17 cellular contexts compared by ENCODE assay signal in the genomic region with DNA sequence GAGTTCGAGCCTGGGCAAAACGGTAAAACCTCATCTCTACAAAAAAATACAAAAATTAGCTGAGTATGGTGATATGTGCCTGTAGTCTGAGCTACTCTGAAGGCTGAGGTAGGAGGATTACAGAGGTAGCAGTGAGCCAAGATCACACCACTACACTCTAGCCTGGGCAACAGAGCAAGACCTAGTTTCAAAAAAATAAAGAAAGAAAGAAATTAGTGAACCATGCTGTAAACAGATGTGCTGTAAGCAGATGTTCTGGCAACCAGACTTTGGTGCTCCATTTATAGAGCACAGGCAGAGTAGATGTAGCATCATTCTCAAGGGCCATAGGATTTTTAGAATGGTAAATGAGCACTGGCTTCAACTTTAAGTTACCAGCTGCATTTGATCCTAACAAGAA.
DNase-seq lines count a peak whose midpoint lies in the region; ATAC-seq and TF ChIP-seq lines count a peak whose summit lies in the region.
"Had no signal": no experiment of that assay in that cellular context is flagged by ENCODE, and none has a peak within 500 bp of the region (broad histone marks: within the 10 kb centered on the region; RNA-seq: fewer than 3 reads in every experiment).

No MANE protein-coding gene starts in this region.

- peaks cover 0 to 10% (median 0%) of the 10 kb centered on the region in 3 donors for H3K36me3 Mint-ChIP-seq in CD8-positive, alpha-beta memory T cell
- H3K36me3 Mint-ChIP-seq: activated naive CD4-positive, alpha-beta T cell treated with anti-CD3 and anti-CD28 coated beads, Interleukin-2, amount 50 U/mL, for 24 hours had no signal

- DNase-seq in esophagus squamous epithelium (lab: John Stamatoyannopoulos, UW) (no peak), AG08395 (ENCODE audit: low spot score) (no peak), medulla oblongata (ENCODE audit: extremely low spot score) (no peak)
- DNase-seq in CD8-positive, alpha-beta memory T cell, result no peak
- DNase-seq: AML-193, foreskin fibroblast, GF-D8, MG63, NCI-H748 treated with DMSO at 0.1 percent for 48 hours had no signal

- H3K27ac ChIP-seq in esophagus squamous epithelium, result no peak overlapping the region
- no peak overlapping the region for H3K27ac ChIP-seq in CD8-positive, alpha-beta memory T cell (ENCODE audit: low read depth, low read length)

- H3K9me3 Mint-ChIP-seq in CD8-positive, alpha-beta memory T cell, result peaks cover 0 to 2% (median 0%) of the 10 kb centered on the region in 5 donors

- H3K36me3 ChIP-seq in esophagus squamous epithelium, result no peaks in the 10 kb centered on the region
- no peaks in the 10 kb centered on the region for H3K36me3 ChIP-seq in CD8-positive, alpha-beta memory T cell (ENCODE audit: insufficient read depth, low read length)
- H3K36me3 ChIP-seq: MG63 had no signal

- H3K4me3 Mint-ChIP-seq in CD8-positive, alpha-beta memory T cell, result no peak overlapping the region
- H3K4me3 Mint-ChIP-seq: activated naive CD4-positive, alpha-beta T cell treated with anti-CD3 and anti-CD28 coated beads, Interleukin-2, amount 50 U/mL, for 24 hours; nephron had no signal

- intact Hi-C loops in esophagus squamous epithelium (cut with DNase I), result no loop called here

- POLR2A ChIA-PET in CD8-positive, alpha-beta memory T cell (lab: Charles Lee), result no interaction called here

- H3K27me3 ChIP-seq in esophagus squamous epithelium, result no peaks in the 10 kb centered on the region
- H3K27me3 ChIP-seq in CD8-positive, alpha-beta memory T cell (ENCODE audit: insufficient read depth, low read length, poor library complexity, severe bottlenecking), result no peaks in the 10 kb centered on the region
- H3K27me3 ChIP-seq: MG63 had no signal

- peaks cover 9 to 13% (median 12%) of the 10 kb centered on the region in 3 donors for H3K4me1 Mint-ChIP-seq in CD8-positive, alpha-beta memory T cell
- H3K4me1 Mint-ChIP-seq: activated naive CD4-positive, alpha-beta T cell treated with anti-CD3 and anti-CD28 coated beads, Interleukin-2, amount 50 U/mL, for 24 hours had no signal

- CTCF ChIA-PET in CD8-positive, alpha-beta memory T cell (lab: Charles Lee), result no interaction called here

- H3K4me3 ChIP-seq in esophagus squamous epithelium, result no peak overlapping the region
- H3K4me3 ChIP-seq in CD8-positive, alpha-beta memory T cell (ENCODE audit: low read length), result no peak overlapping the region
- H3K4me3 ChIP-seq: MG63, smooth muscle cell had no signal

- H3K27me3 Mint-ChIP-seq in CD8-positive, alpha-beta memory T cell, result peaks cover 0 to 5% of the 10 kb centered on the region in 2 donors

- H3K27ac Mint-ChIP-seq in CD8-positive, alpha-beta memory T cell, result no peak overlapping the region

- TF ChIP-seq CTCF in esophagus squamous epithelium (IDR thresholded peaks at IDR 0.05), result no peak

- H3K9me3 ChIP-seq in esophagus squamous epithelium, result no peaks in the 10 kb centered on the region
- no peaks in the 10 kb centered on the region for H3K9me3 ChIP-seq in CD8-positive, alpha-beta memory T cell (ENCODE audit: low read length)
- H3K9me3 ChIP-seq: MG63 had no signal

- TF ChIP-seq POLR2A in esophagus squamous epithelium (IDR thresholded peaks at IDR 0.05), result no peak

- ATAC-seq in GM18499 (IDR thresholded peaks at IDR 0.05; ENCODE audit: insufficient read depth, unreplicated experiment), result peak; percentile 88
- peak; percentile 65 for ATAC-seq in GM19463 (IDR thresholded peaks at IDR 0.05; ENCODE audit: unreplicated experiment)
- peak; percentile 75 for ATAC-seq in HG02884 (IDR thresholded peaks at IDR 0.05; ENCODE audit: unreplicated experiment)
- ATAC-seq in HG03520 (IDR thresholded peaks at IDR 0.05; ENCODE audit: unreplicated experiment), result peak; percentile 47
- ATAC-seq: SK-N-SH treated with all-trans-retinoic acid at 6 μM for 48 hours had no signal

- H3K4me1 ChIP-seq in esophagus squamous epithelium, result no peaks in the 10 kb centered on the region
- H3K4me1 ChIP-seq in CD8-positive, alpha-beta memory T cell (ENCODE audit: insufficient read depth, low read length), result no peaks in the 10 kb centered on the region

- WGBS in esophagus squamous epithelium, 2 donors, result 88 to 94% methylated on average over 2 of the region's 2 CpGs
